8 cellular contexts compared by ENCODE assay signal in genomic region chr11:64874308-64874707, GRCh38. TPM values are rescaled to one million over a fixed set of nuclear protein-coding genes. Genes with fewer than 3 reads are reported as not detected.
DNase-seq lines count a peak whose midpoint lies in the region; ATAC-seq and TF ChIP-seq lines count a peak whose summit lies in the region.
"Had no signal": no experiment of that assay in that cellular context is flagged by ENCODE, and none has a peak within 500 bp of the region (broad histone marks: within the 10 kb centered on the region; RNA-seq: fewer than 3 reads in every experiment).

No MANE protein-coding gene starts in this region.

- H3K4me1 Mint-ChIP-seq in T-cell = peaks cover 70 to 78% (median 76%) of the 10 kb centered on the region in 3 donors

- H3K27me3 Mint-ChIP-seq in T-cell = no peaks in the 10 kb centered on the region

- no peaks in the 10 kb centered on the region for H3K9me3 Mint-ChIP-seq in T-cell

- H3K27ac Mint-ChIP-seq in T-cell = peak overlapping the region; percentile 92 to 97

- H3K27ac ChIP-seq in AG04450 (ENCODE audit: low read depth, low read length) (no peak overlapping the region), layer of hippocampus (ENCODE audit: low read depth, low read length) (peak overlapping the region; percentile 94)

- POLR2A ChIA-PET in AG04450 (lab: Yijun Ruan, JAX) (interaction anchor here (0.6 kb wide), 1 partner anchor 139 kb away, joined by 3 read pairs; no protein-coding TSS in a partner anchor), T-cell (lab: Charles Lee) (interaction anchor here in 1 of 2 donors (0.6 to 1.8 kb wide), 3 partner anchors 14 to 1438 kb away, joined by 3 to 24 read pairs (median 4); no protein-coding TSS in a partner anchor)

- no peak for DNase-seq in AG04450 (ENCODE audit: low read depth, low spot score)
- DNase-seq in T-cell = peak in 24 of 34 experiments; percentile 30 to 71 (median 54)
- DNase-seq in HT-29 (ENCODE audit: low spot score) = no peak
- no peak for DNase-seq in iPS-NIHi11 (ENCODE audit: low spot score)
- no peak for DNase-seq in stimulated activated naive CD4-positive, alpha-beta T cell (lab: John Stamatoyannopoulos, UW)
- DNase-seq: DMS53, Kasumi-1 had no signal

- H3K27me3 ChIP-seq in AG04450 (ENCODE audit: control insufficient read depth, insufficient read depth, low read length) (no peaks in the 10 kb centered on the region), layer of hippocampus (ENCODE audit: control insufficient read depth, insufficient read depth, low read length) (no peaks in the 10 kb centered on the region)

- H3K36me3 Mint-ChIP-seq in T-cell = peaks cover 44% of the 10 kb centered on the region

- CTCF ChIA-PET in AG04450 (lab: Charles Lee) = interaction anchor here (1.1 kb wide), 1 partner anchor 13 kb away, joined by 3 read pairs; no protein-coding TSS in a partner anchor
- CTCF ChIA-PET in T-cell (lab: Charles Lee) = interaction anchor here in 1 of 2 donors (0.5 to 2.1 kb wide), 6 partner anchors 11 to 1128 kb away, joined by 4 to 9 read pairs (median 5); partner anchors contain the start of genes BANF1, EIF1AD and SF1

- peak overlapping the region; percentile 15; the same call in 1 of the 2 replicates for H3K4me3 ChIP-seq in AG04450 (ENCODE audit: low read depth, low read length)

- ATAC-seq in T-cell (replicated peaks in 1 of 4) = no peak

- H3K4me3 Mint-ChIP-seq in T-cell = peak overlapping the region; percentile 99

- TF ChIP-seq CTCF in AG04450 (IDR thresholded peaks at IDR 0.05; ENCODE audit: low read depth, low read length) = no peak

- peaks cover 6% of the 10 kb centered on the region; the same call in 1 of the 2 replicates for H3K9me3 ChIP-seq in AG04450 (ENCODE audit: control insufficient read depth, insufficient read depth, low read length)

RNA-seq across cellular contexts. Expression of gene EHD1, which starts 4.1 kb away (rescaled TPM):
- 56.1 and 77.7 TPM in 2 replicates for polyA plus RNA-seq in AG04450 (2011; rRNA removed)
- polyA minus RNA-seq in AG04450 (2011; rRNA and poly(A)+ RNA removed) = 98.0 and 147 TPM in 2 replicates
- total RNA-seq in T-cell = 100 to 1,000 TPM; 126 to 286 (median 269) TPM
- 118 and 123 TPM in 2 replicates for total RNA-seq in HT-29 (2014; rRNA removed; shearing (Covaris generic))

RNA-seq across cellular contexts. Expression of gene CDC42BPG, which starts 29.9 kb away (rescaled TPM):
- 0.02 and 0.04 TPM in 2 replicates for polyA plus RNA-seq in AG04450 (2011; rRNA removed)
- 0.09 TPM in 1 of 2 replicates, not detected in the other for polyA minus RNA-seq in AG04450 (2011; rRNA and poly(A)+ RNA removed)
- 10 to 100 TPM in 1 of 5 donors, 1 to 10 TPM in 4; 7.4 to 10.5 (median 9.1) TPM for total RNA-seq in T-cell
- total RNA-seq in HT-29 (2014; rRNA removed; shearing (Covaris generic)) = 22.7 and 24.7 TPM in 2 replicates

RNA-seq across cellular contexts. Expression of gene ATG2A, which starts 42.7 kb away (rescaled TPM):
- 3.7 and 5.1 TPM in 2 replicates for polyA plus RNA-seq in AG04450 (2011; rRNA removed)
- polyA minus RNA-seq in AG04450 (2011; rRNA and poly(A)+ RNA removed) = 6.6 and 9.0 TPM in 2 replicates
- 100 to 1,000 TPM in 1 of 5 donors, 10 to 100 TPM in 4; 50.9 to 165 (median 55.4) TPM for total RNA-seq in T-cell
- 47.1 and 50.5 TPM in 2 replicates for total RNA-seq in HT-29 (2014; rRNA removed; shearing (Covaris generic))

RNA-seq across cellular contexts. Expression of gene PPP2R5B, which starts 50.2 kb away (rescaled TPM):
- 11.2 and 16.6 TPM in 2 replicates for polyA plus RNA-seq in AG04450 (2011; rRNA removed)
- 7.7 and 12.2 TPM in 2 replicates for polyA minus RNA-seq in AG04450 (2011; rRNA and poly(A)+ RNA removed)
- 10 to 100 TPM; 15.3 to 25.4 (median 17.2) TPM for total RNA-seq in T-cell
- 7.9 and 8.9 TPM in 2 replicates for total RNA-seq in HT-29 (2014; rRNA removed; shearing (Covaris generic))

Comparison
In these comparisons a context has a peak if more than half of its experiments do, and no peak if none do; other contexts are left out.
1. DNase-seq: peak in T-cell (24 of 34); none in AG04450 (single experiment), HT-29 (single experiment), iPS-NIHi11 (single experiment) and stimulated activated naive CD4-positive, alpha-beta T cell (0 of 6).